In the genomic region with DNA sequence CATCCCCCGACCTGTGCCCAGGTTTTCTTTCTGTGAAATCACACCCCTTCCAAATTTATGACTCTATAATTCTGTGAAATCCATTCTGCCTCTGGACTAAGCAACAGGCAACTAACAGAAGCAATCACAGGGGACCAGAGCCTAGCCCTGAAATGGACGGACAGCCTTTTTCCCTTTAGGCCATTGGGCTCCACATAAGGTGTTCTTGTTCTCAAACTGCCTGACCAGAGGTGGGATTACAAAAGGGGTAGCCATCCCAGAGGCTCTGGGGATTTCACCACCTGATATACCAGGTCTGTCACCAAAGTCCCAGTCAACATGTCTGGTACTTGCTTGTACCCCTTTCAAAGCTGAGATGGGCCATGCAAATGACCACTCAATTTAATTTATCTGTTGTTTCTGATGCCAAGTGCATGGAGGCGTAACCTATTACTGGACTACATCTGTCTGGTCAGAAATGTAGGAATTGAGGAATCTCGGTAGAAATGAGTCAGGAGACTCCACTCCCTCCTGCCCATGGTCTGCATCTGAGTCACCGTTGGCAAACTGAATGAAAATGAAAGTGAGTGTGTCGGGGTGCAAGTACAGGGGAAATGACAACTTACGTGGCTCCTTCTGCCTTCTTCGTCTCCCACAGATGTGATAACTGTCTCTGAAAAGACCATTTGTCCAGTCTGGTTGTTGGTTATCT, we compare ENCODE assay signal across 8 cellular contexts. TPM values are rescaled to one million over a fixed set of nuclear protein-coding genes. Genes with fewer than 3 reads are reported as not detected.
DNase-seq lines count a peak whose midpoint lies in the region; ATAC-seq, FAIRE-seq and TF ChIP-seq lines count a peak whose summit lies in the region.

No MANE protein-coding gene starts in this region.

- H3K27me3 Mint-ChIP-seq in CD8-positive, alpha-beta memory T cell = peaks cover 2 to 24% of the 10 kb centered on the region in 2 donors
- H3K27me3 Mint-ChIP-seq in natural killer cell (ENCODE audit: low read depth in 2 of 2) = peaks cover 13 to 47% of the 10 kb centered on the region in 2 donors

- H3K4me1 ChIP-seq in CD8-positive, alpha-beta memory T cell (ENCODE audit: insufficient read depth, low read length) = peaks cover 15% of the 10 kb centered on the region
- H3K4me1 ChIP-seq in K562 (replicated peaks in 1 of 2; ENCODE audit: control insufficient read depth in 2 of 2, insufficient read depth in 2 of 2, low read length in 2 of 2) (no peaks in the 10 kb centered on the region), MM.1S (ENCODE audit: low read length) (peaks cover 6% of the 10 kb centered on the region; the same call in 1 of the 2 replicates)

- under 1% methylated on average over 8 of the region's 8 CpGs for WGBS in K562 (ENCODE audit: insufficient coverage, low coverage, missing lambda C conversion rate)

- H3K4me1 Mint-ChIP-seq in CD8-positive, alpha-beta memory T cell = peaks cover 29 to 59% (median 33%) of the 10 kb centered on the region in 3 donors
- H3K4me1 Mint-ChIP-seq in natural killer cell = peaks cover 0 to 6% of the 10 kb centered on the region in 2 donors

- no peaks in the 10 kb centered on the region for H3K9me3 ChIP-seq in CD8-positive, alpha-beta memory T cell (ENCODE audit: low read length)
- H3K9me3 ChIP-seq in K562 (replicated peaks; ENCODE audit: control insufficient read depth, insufficient read depth, low read depth, low read length) (no peaks in the 10 kb centered on the region), MM.1S (replicated peaks; ENCODE audit: insufficient read depth, low read length) (no peaks in the 10 kb centered on the region)

- peaks cover 8% of the 10 kb centered on the region for H3K27me3 ChIP-seq in CD8-positive, alpha-beta memory T cell (ENCODE audit: insufficient read depth, low read length, poor library complexity, severe bottlenecking)
- H3K27me3 ChIP-seq in K562 (ENCODE audit: control insufficient read depth in 2 of 2, insufficient read depth in 2 of 2, low read length in 2 of 2) (peaks cover 66 to 69% of the 10 kb centered on the region in 2 experiments), MM.1S (replicated peaks; ENCODE audit: insufficient read depth, low read length) (no peaks in the 10 kb centered on the region)

- H3K79me2 ChIP-seq in K562 (ENCODE audit: control insufficient read depth, insufficient read depth, low read length) = no peaks in the 10 kb centered on the region
- H3K79me2 ChIP-seq in MM.1S (ENCODE audit: low read length) = no peaks in the 10 kb centered on the region

- peak overlapping the region; percentile 59 to 97 (median 76) for H3K27ac Mint-ChIP-seq in CD8-positive, alpha-beta memory T cell
- H3K27ac Mint-ChIP-seq in natural killer cell = no peak overlapping the region

- no peaks in the 10 kb centered on the region for H3K9me3 Mint-ChIP-seq in CD8-positive, alpha-beta memory T cell
- H3K9me3 Mint-ChIP-seq in natural killer cell = no peaks in the 10 kb centered on the region

- TF ChIP-seq CTCF in K562 (IDR thresholded peaks at IDR 0.05 in 2 of 3, conservative IDR thresholded peaks at IDR 0.05 in 1 of 3; ENCODE audit: insufficient read depth in 2 of 3, low read depth in 1 of 3, low read length in 3 of 3) = no peak
- TF ChIP-seq CTCF in natural killer cell (IDR thresholded peaks at IDR 0.05) = no peak
- TF ChIP-seq CTCF in MM.1S (IDR thresholded peaks at IDR 0.05; ENCODE audit: low read length) = no peak

- no peaks in the 10 kb centered on the region; the same call in none of the 2 replicates for H3F3A ChIP-seq in MM.1S (ENCODE audit: insufficient read depth, low read length)

- CTCF ChIA-PET in CD8-positive, alpha-beta memory T cell (lab: Charles Lee) = interaction anchor here (1.4 kb wide), 1 partner anchor 32 kb away, joined by 3 read pairs; no protein-coding TSS in a partner anchor
- CTCF ChIA-PET in K562 (lab: Yijun Ruan, JAX; ENCODE audit: low intra/inter-chr PET ratio) = no interaction called here

- H4K20me1 ChIP-seq in K562 (replicated peaks; ENCODE audit: control insufficient read depth, insufficient read depth, low read length) = no peaks in the 10 kb centered on the region; the same call in 1 of the 2 replicates
- no peaks in the 10 kb centered on the region for H4K20me1 ChIP-seq in MM.1S (ENCODE audit: insufficient read depth, low read length)

- no peaks in the 10 kb centered on the region for H3K36me3 ChIP-seq in CD8-positive, alpha-beta memory T cell (ENCODE audit: insufficient read depth, low read length)
- H3K36me3 ChIP-seq in K562 (ENCODE audit: control insufficient read depth, insufficient read depth, low read length) (no peaks in the 10 kb centered on the region), MM.1S (replicated peaks; ENCODE audit: insufficient read depth, low read length) (no peaks in the 10 kb centered on the region)

- H3K4me2 ChIP-seq in K562 (ENCODE audit: insufficient read depth, low read length) (no peak overlapping the region), MM.1S (ENCODE audit: low read depth, low read length) (no peak overlapping the region)

- no TSS peak for BruUV-seq in K562 (replicated peaks; lab: Mats Ljungman, UMichigan)

- ATAC-seq in K562 (no peak), natural killer cell (peak in 1 of 3 donors; percentile 24), HG03097 (IDR thresholded peaks at IDR 0.05; ENCODE audit: low FRiP score, unreplicated experiment) (no peak), HG02870 (IDR thresholded peaks at IDR 0.05; ENCODE audit: unreplicated experiment) (no peak)

- no peaks in the 10 kb centered on the region for H3K9me2 ChIP-seq in MM.1S (replicated peaks; ENCODE audit: insufficient read depth, low read length)

- no peak overlapping the region for H3K4me3 ChIP-seq in CD8-positive, alpha-beta memory T cell (ENCODE audit: low read length)
- H3K4me3 ChIP-seq in K562 = no peak overlapping the region
- H3K4me3 ChIP-seq in MM.1S (ENCODE audit: low read length) = no peak overlapping the region

- FAIRE-seq in K562 (lab: Jason Lieb, UNC) = no peak

- no peak overlapping the region for H3K27ac ChIP-seq in CD8-positive, alpha-beta memory T cell (ENCODE audit: low read depth, low read length)
- H3K27ac ChIP-seq in K562 (ENCODE audit: extremely low read depth, low read depth, low read length) (no peak overlapping the region), MM.1S (ENCODE audit: low read length) (no peak overlapping the region)

- POLR2A ChIA-PET in CD8-positive, alpha-beta memory T cell (lab: Charles Lee) = no interaction called here
- POLR2A ChIA-PET in K562 (lab: Yijun Ruan, JAX) = no interaction called here

- no peaks in the 10 kb centered on the region for H3K9me1 ChIP-seq in K562 (ENCODE audit: control insufficient read depth, insufficient read depth, low read length)

- H2AFZ ChIP-seq in K562 (ENCODE audit: low read depth, low read length) (no peak overlapping the region), MM.1S (ENCODE audit: low read length) (no peak overlapping the region)

- no peak for TF ChIP-seq EP300 in K562 (IDR thresholded peaks at IDR 0.05; ENCODE audit: low read length)

- H3K9ac ChIP-seq in K562 (ENCODE audit: insufficient read depth in 1 of 2, low read depth in 2 of 2, low read length in 2 of 2) (no peak overlapping the region), MM.1S (ENCODE audit: low read length) (no peak overlapping the region)

- in situ Hi-C loops in K562 (cut with MboI) = no loop called here

- intact Hi-C loops in K562 (cut with micrococcal nuclease) (no loop called here), natural killer cell (cut with micrococcal nuclease) (no loop called here)

- peak overlapping the region in 6 of 7 donors; percentile 68 to 81 (median 77) for H3K4me3 Mint-ChIP-seq in CD8-positive, alpha-beta memory T cell
- peak overlapping the region; percentile 65 for H3K4me3 Mint-ChIP-seq in natural killer cell

- TF ChIP-seq POLR2A in K562 (conservative IDR thresholded peaks at IDR 0.05) = no peak

- DNase-seq in CD8-positive, alpha-beta memory T cell = no peak
- DNase-seq in LHCN-M2 (ENCODE audit: low read depth) = peak; percentile 95
- no peak for DNase-seq in K562 (ENCODE audit: extremely low read depth in 1 of 4, low spot score in 3 of 4)
- DNase-seq in natural killer cell = no peak
- no peak for DNase-seq in NCI-H187 treated with DMSO at 0.1 percent for 48 hours (lab: John Stamatoyannopoulos, UW)
- DNase-seq in MM.1S = no peak

- peaks cover 0 to 5% (median 0%) of the 10 kb centered on the region in 3 donors for H3K36me3 Mint-ChIP-seq in CD8-positive, alpha-beta memory T cell
- H3K36me3 Mint-ChIP-seq in natural killer cell = no peaks in the 10 kb centered on the region

- no peak for TF ChIP-seq RAD21 in K562 (CRISPR knock-in tag; conservative IDR thresholded peaks at IDR 0.05 in 1 of 2, IDR thresholded peaks at IDR 0.05 in 1 of 2)

TF ChIP-seq in K562, 482 proteins besides CTCF, POLR2A, EP300 and RAD21:
- TF ChIP-seq ESRRA (IDR thresholded peaks at IDR 0.05; ENCODE audit: borderline replicate concordance, low read depth) = no peak
- TF ChIP-seq FOSL1 (tag; conservative IDR thresholded peaks at IDR 0.05) = peak; percentile 36; the same call in 1 of the 2 replicates
- no peak for TF ChIP-seq C11orf30 (IDR thresholded peaks at IDR 0.05; ENCODE audit: low read depth)

RNA-seq across cellular contexts. Expression of gene DKK3, which starts 10.2 kb away (rescaled TPM):
- total RNA-seq in CD8-positive, alpha-beta memory T cell = 1 to 10 TPM; 2.4 to 2.7 TPM
- polyA plus RNA-seq in CD8-positive, alpha-beta memory T cell = 20.4 TPM
- total RNA-seq in LHCN-M2 (2014; rRNA removed) = 263 and 273 TPM in 2 replicates
- polyA plus RNA-seq in LHCN-M2 (2012) = 463 TPM
- total RNA-seq in K562 (2011; cell fraction: chromatin; rRNA removed; ENCODE audit: low replicate concordance) = not detected in 2 replicates
- not detected in 2 replicates for total RNA-seq in K562 (2011; cell fraction: nucleolus; rRNA removed)
- not detected in 2 replicates for total RNA-seq in K562 (2011; cell fraction: nucleoplasm; rRNA removed)
- not detected in 2 replicates for total RNA-seq in K562 (2014; rRNA removed)
- total RNA-seq in K562 (2014; rRNA removed; fragmentation: Illumina TruSeq; extraction: Trizol) = not detected in 2 replicates
- total RNA-seq in K562 (2015; rRNA removed; fragmentation: Illumina TruSeq; extraction: Trizol) = not detected in 2 replicates
- 0.38 and 0.40 TPM in 2 replicates for total RNA-seq in K562 (2021)
- polyA plus RNA-seq in K562 (2011; rRNA removed) = 0.14 TPM in 1 of 2 replicates, not detected in the other
- polyA plus RNA-seq in K562 (2011; cell fraction: cytosol; rRNA removed) = not detected in 2 replicates
- not detected in 2 replicates for polyA plus RNA-seq in K562 (2011; cell fraction: nucleus; rRNA removed)
- not detected in 2 replicates for polyA plus RNA-seq in K562 (2012)
- polyA plus RNA-seq in K562 (2014; fragmentation: Illumina TruSeq; extraction: Trizol) = not detected in 2 replicates
- not detected for polyA plus RNA-seq in K562 (2014; fragmentation: Nextera tagmentation; extraction: Ambion mirVana)
- polyA plus RNA-seq in K562 (2014; rRNA removed) = 0.85 TPM in 1 of 2 replicates, not detected in the other
- not detected in 2 replicates for polyA minus RNA-seq in K562 (2011; rRNA and poly(A)+ RNA removed)
- not detected in 2 replicates for polyA minus RNA-seq in K562 (2011; cell fraction: cytosol; rRNA and poly(A)+ RNA removed)
- polyA minus RNA-seq in K562 (2011; cell fraction: nucleus; rRNA and poly(A)+ RNA removed) = not detected in 2 replicates
- total RNA-seq in natural killer cell = under 1 TPM in 2 of 3 donors, not detected in 1; 0.16 to 0.70 TPM

Comparison
In these comparisons a context has a peak if more than half of its experiments do, and no peak if none do; other contexts are left out.
1. H3K27ac Mint-ChIP-seq: peak in CD8-positive, alpha-beta memory T cell (8 of 8); none in natural killer cell (0 of 2).
2. RNA of gene DKK3, which starts 10.2 kb away (total RNA-seq): 263 to 273 TPM in LHCN-M2; 2.4 to 2.7 TPM in CD8-positive, alpha-beta memory T cell, 0.16 to 0.70 TPM in natural killer cell and 0.38 to 0.40 TPM in K562; every median in the first group is over 10 times any median in the second.